In the genomic region with DNA sequence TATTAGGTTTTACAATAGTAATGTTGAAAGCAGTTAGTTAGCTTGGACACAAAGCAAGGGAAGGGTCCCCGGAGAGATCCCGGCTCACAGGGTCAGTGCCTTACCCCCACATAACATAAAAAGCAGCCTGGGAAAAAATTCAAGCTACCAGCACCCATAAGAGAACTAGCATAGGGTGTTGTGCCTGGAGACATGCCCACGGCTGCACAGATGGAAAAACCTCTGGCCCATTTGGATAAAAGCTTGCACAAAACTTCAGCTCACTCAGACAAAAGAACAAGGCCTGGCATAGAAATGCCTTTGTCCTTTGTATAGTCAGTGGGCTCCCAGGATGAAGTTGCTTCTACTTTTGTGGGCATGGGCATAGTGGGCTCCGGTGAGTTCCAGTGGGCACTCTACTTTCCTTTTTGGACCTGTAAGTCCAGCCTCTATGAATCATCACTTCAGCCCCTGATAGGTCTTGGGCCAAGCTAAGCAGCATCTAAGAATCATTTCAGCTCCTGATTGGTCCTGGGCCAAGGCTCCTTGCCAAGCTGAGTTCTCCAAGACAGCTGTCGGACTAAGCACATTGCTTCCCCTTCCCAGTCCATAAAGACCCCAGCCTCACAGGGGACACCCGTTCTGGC, we compare ENCODE assay signal across 16 cellular contexts. TPM values are rescaled to one million over a fixed set of nuclear protein-coding genes. Genes with fewer than 3 reads are reported as not detected.
DNase-seq lines count a peak whose midpoint lies in the region; ATAC-seq and TF ChIP-seq lines count a peak whose summit lies in the region.
"Had no signal": no experiment of that assay in that cellular context is flagged by ENCODE, and none has a peak within 500 bp of the region (broad histone marks: within the 10 kb centered on the region; RNA-seq: fewer than 3 reads in every experiment).

No MANE protein-coding gene starts in this region.

- DNase-seq in M059J (ENCODE audit: low read depth) (peak; percentile 77), NCI-H510A treated with DMSO at 0.1 percent for 48 hours (lab: John Stamatoyannopoulos, UW) (no peak), T-helper 2 cell (no peak)
- DNase-seq: activated CD8-positive, alpha-beta T cell treated with anti-CD3 and anti-CD28 coated beads, Interleukin-2, amount 10 ng/mL, durations not matched to agents 7 days and 5 days; activated naive CD4-positive, alpha-beta T cell treated with anti-CD3 and anti-CD28 coated beads for 36 hours; GDM1; HFFc6; NCI-H1417; RPMI8226 had no signal

- peaks cover 0 to 4% (median 0%) of the 10 kb centered on the region in 5 experiments for H3K9me3 Mint-ChIP-seq in brain
- no peaks in the 10 kb centered on the region for H3K9me3 Mint-ChIP-seq in nephron
- H3K9me3 Mint-ChIP-seq: activated naive CD4-positive, alpha-beta T cell treated with anti-CD3 and anti-CD28 coated beads for 36 hours; HFFc6; natural killer cell treated with Interleukin-12 subunit alpha and Interleukin-12 subunit beta and Interleukin-15 and Interleukin-18, amount 100 ng/mL, for 72 hours had no signal

- TF ChIP-seq CTCF in brain (conservative IDR thresholded peaks at IDR 0.05), result no peak
- no peak for TF ChIP-seq CTCF in nephron (IDR thresholded peaks at IDR 0.05; ENCODE audit: unreplicated experiment in 3 of 3)

- no peak for ATAC-seq in HG02885 (IDR thresholded peaks at IDR 0.05; ENCODE audit: poor library complexity, unreplicated experiment)
- ATAC-seq: activated CD8-positive, alpha-beta T cell treated with anti-CD3 and anti-CD28 coated beads, Interleukin-2, amount 10 ng/mL, durations not matched to agents 7 days and 5 days; natural killer cell treated with Interleukin-12 subunit alpha and Interleukin-12 subunit beta and Interleukin-15 and Interleukin-18, amount 100 ng/mL, for 72 hours had no signal

- peak overlapping the region in 4 of 5 experiments; percentile 42 to 85 (median 63) for H3K27ac Mint-ChIP-seq in brain
- H3K27ac Mint-ChIP-seq in nephron, result peak overlapping the region; percentile 87 to 94 (median 94)
- H3K27ac Mint-ChIP-seq: HFFc6 had no signal

- no peaks in the 10 kb centered on the region for H3K36me3 Mint-ChIP-seq in brain
- no peaks in the 10 kb centered on the region for H3K36me3 Mint-ChIP-seq in nephron (ENCODE audit: low read depth)
- H3K36me3 Mint-ChIP-seq: natural killer cell treated with Interleukin-12 subunit alpha and Interleukin-12 subunit beta and Interleukin-15 and Interleukin-18, amount 100 ng/mL, for 72 hours had no signal

- H3K4me1 Mint-ChIP-seq in brain, result peaks cover 33% of the 10 kb centered on the region
- peaks cover 32% of the 10 kb centered on the region for H3K4me1 Mint-ChIP-seq in nephron

- peak overlapping the region in 2 of 5 experiments; percentile 28 to 35 for H3K4me3 Mint-ChIP-seq in brain
- H3K4me3 Mint-ChIP-seq in nephron, result peak overlapping the region in 2 of 3 experiments; percentile 10 to 45
- H3K4me3 Mint-ChIP-seq: HFFc6 had no signal

- H3K27me3 Mint-ChIP-seq in brain, result peaks cover 6% of the 10 kb centered on the region
- H3K27me3 Mint-ChIP-seq in nephron (ENCODE audit: low read depth), result peaks cover 3% of the 10 kb centered on the region
- H3K27me3 Mint-ChIP-seq: natural killer cell treated with Interleukin-12 subunit alpha and Interleukin-12 subunit beta and Interleukin-15 and Interleukin-18, amount 100 ng/mL, for 72 hours had no signal

RNA-seq across cellular contexts. Expression of gene RDM1, which starts 1.3 kb away (rescaled TPM):
- total RNA-seq in M059J (2014; rRNA removed; shearing (Covaris generic)), result 4.9 and 7.7 TPM in 2 replicates
- 13.0 TPM for polyA plus RNA-seq in brain (ENCODE audit: insufficient read depth, low read depth, low replicate concordance)
- total RNA-seq: skeletal muscle tissue had no signal

RNA-seq across cellular contexts. Expression of gene LYZL6, which starts 11.6 kb away (rescaled TPM):
- not detected in 2 replicates for total RNA-seq in M059J (2014; rRNA removed; shearing (Covaris generic))
- polyA plus RNA-seq in brain (ENCODE audit: insufficient read depth, low read depth, low replicate concordance), result not detected
- total RNA-seq: activated CD8-positive, alpha-beta T cell treated with anti-CD3 and anti-CD28 coated beads, Interleukin-2, amount 10 ng/mL, durations not matched to agents 7 days and 5 days; activated naive CD4-positive, alpha-beta T cell treated with anti-CD3 and anti-CD28 coated beads for 36 hours; glomerular endothelial cell; HFFc6; natural killer cell treated with Interleukin-12 subunit alpha and Interleukin-12 subunit beta and Interleukin-15 and Interleukin-18, amount 100 ng/mL, for 72 hours; skeletal muscle tissue; temporal lobe had no signal

RNA-seq across cellular contexts. Expression of gene CCL16, which starts 49.4 kb away (rescaled TPM):
- not detected in 2 replicates for total RNA-seq in M059J (2014; rRNA removed; shearing (Covaris generic))
- polyA plus RNA-seq in brain (ENCODE audit: insufficient read depth, low read depth, low replicate concordance), result not detected
- total RNA-seq: activated CD8-positive, alpha-beta T cell treated with anti-CD3 and anti-CD28 coated beads, Interleukin-2, amount 10 ng/mL, durations not matched to agents 7 days and 5 days; activated naive CD4-positive, alpha-beta T cell treated with anti-CD3 and anti-CD28 coated beads for 36 hours; glomerular endothelial cell; HFFc6; natural killer cell treated with Interleukin-12 subunit alpha and Interleukin-12 subunit beta and Interleukin-15 and Interleukin-18, amount 100 ng/mL, for 72 hours; skeletal muscle tissue; temporal lobe had no signal

RNA-seq across cellular contexts. Expression of gene CCL5, which starts 51.7 kb away (rescaled TPM):
- total RNA-seq in M059J (2014; rRNA removed; shearing (Covaris generic)), result 36.1 and 37.6 TPM in 2 replicates
- polyA plus RNA-seq in brain (ENCODE audit: insufficient read depth, low read depth, low replicate concordance), result 3.0 TPM
- total RNA-seq: temporal lobe had no signal

RNA-seq across cellular contexts. Expression of gene CCL14, which starts 54.6 kb away (rescaled TPM):
- total RNA-seq in M059J (2014; rRNA removed; shearing (Covaris generic)), result not detected in 2 replicates
- polyA plus RNA-seq in brain (ENCODE audit: insufficient read depth, low read depth, low replicate concordance), result 4.4 TPM
- total RNA-seq: activated CD8-positive, alpha-beta T cell treated with anti-CD3 and anti-CD28 coated beads, Interleukin-2, amount 10 ng/mL, durations not matched to agents 7 days and 5 days; activated naive CD4-positive, alpha-beta T cell treated with anti-CD3 and anti-CD28 coated beads for 36 hours; HFFc6; natural killer cell treated with Interleukin-12 subunit alpha and Interleukin-12 subunit beta and Interleukin-15 and Interleukin-18, amount 100 ng/mL, for 72 hours; temporal lobe had no signal
